ENCODE assay signal across 1 cellular context in genomic region chr5:1128977-1129724, GRCh38.
TF ChIP-seq lines count a peak whose summit lies in the region.

No MANE protein-coding gene starts in this region.

TF ChIP-seq in K562, 482 proteins besides CTCF, POLR2A, EP300 and RAD21:
- peak; percentile 52; the same call in 1 of the 2 replicates for TF ChIP-seq ZNF263 (CRISPR knock-in tag; IDR thresholded peaks at IDR 0.05; ENCODE audit: borderline replicate concordance)
- no peak for TF ChIP-seq RERE (CRISPR knock-in tag; IDR thresholded peaks at IDR 0.05; ENCODE audit: borderline replicate concordance)
TF ChIP-seq in K562: peak in this region for 1.
